8 cellular contexts compared by ENCODE assay signal in the genomic region with DNA sequence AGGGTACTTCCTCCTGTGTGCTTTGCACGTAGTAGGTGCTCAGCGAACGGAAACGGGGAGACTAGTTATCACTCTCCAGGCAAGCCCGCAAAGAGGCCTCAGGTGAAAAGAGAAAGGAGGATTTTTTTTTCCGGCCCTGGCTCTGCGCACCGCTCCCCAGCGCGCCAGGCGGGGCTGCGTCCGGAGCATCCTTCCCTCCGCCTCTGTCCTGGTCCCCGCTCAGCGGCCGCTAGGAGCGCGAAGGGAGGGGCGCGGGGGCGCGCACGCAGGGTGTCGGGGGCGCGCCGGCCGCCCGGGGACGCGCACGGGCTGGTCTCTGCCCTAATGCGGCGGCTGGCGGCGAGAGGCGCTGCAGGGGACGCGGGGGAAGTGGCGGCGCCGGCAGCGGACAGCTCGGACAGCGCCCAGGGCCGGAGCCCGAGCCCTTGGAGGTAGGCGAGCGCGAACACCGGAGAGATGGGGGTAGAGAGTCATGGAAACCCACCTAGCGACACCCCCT. TPM values are rescaled to one million over a fixed set of nuclear protein-coding genes. Genes with fewer than 3 reads are reported as not detected.
DNase-seq lines count a peak whose midpoint lies in the region; ATAC-seq and TF ChIP-seq lines count a peak whose summit lies in the region.

No MANE protein-coding gene starts in this region.

- H3K36me3 ChIP-seq in cardiac muscle cell (no peaks in the 10 kb centered on the region), osteoblast (ENCODE audit: insufficient read depth, low read length) (no peaks in the 10 kb centered on the region), urinary bladder (ENCODE audit: insufficient read depth) (no peaks in the 10 kb centered on the region)

- in situ Hi-C loops in GM13976 (cut with MboI; ENCODE audit: low sequenced_read_pairs, unreplicated experiment) = no loop called here

- H3K79me2 ChIP-seq in osteoblast (ENCODE audit: insufficient read depth, low read length) = peaks cover 37% of the 10 kb centered on the region

- no peak overlapping the region for H3K4me3 ChIP-seq in cardiac muscle cell
- H3K4me3 ChIP-seq in osteoblast (ENCODE audit: insufficient read depth, low read length) = peak overlapping the region; percentile 74
- peak overlapping the region; percentile 42 for H3K4me3 ChIP-seq in urinary bladder (ENCODE audit: low read depth, low read length)

- H3K9me3 ChIP-seq in cardiac muscle cell (ENCODE audit: low read depth) (no peaks in the 10 kb centered on the region), osteoblast (ENCODE audit: low read depth, low read length) (no peaks in the 10 kb centered on the region)

- no peaks in the 10 kb centered on the region for H3K4me1 ChIP-seq in cardiac muscle cell (ENCODE audit: low read depth)
- peaks cover 21% of the 10 kb centered on the region for H3K4me1 ChIP-seq in osteoblast (ENCODE audit: insufficient read depth, low read length)
- H3K4me1 ChIP-seq in urinary bladder (ENCODE audit: insufficient read depth) = peaks cover 1% of the 10 kb centered on the region

- peaks cover 28% of the 10 kb centered on the region for H4K20me1 ChIP-seq in osteoblast (ENCODE audit: insufficient read depth, low read length)

- DNase-seq in GM13976 (ENCODE audit: low spot score) (peak; percentile 46), NCI-H2227 (lab: John Stamatoyannopoulos, UW; ENCODE audit: unreplicated experiment) (peak; percentile 93), cardiac muscle cell (ENCODE audit: low read depth in 1 of 2, low spot score in 1 of 2) (peak; percentile 49 to 88), osteoblast (ENCODE audit: insufficient read length, low spot score, missing footprints) (peak; percentile 98), SIG-M5 (lab: John Stamatoyannopoulos, UW) (no peak)
- peak; percentile 33 for DNase-seq in activated naive CD4-positive, alpha-beta T cell treated with Interleukin-2 at 50 U/mL for 16 hours

- no peak overlapping the region for H3K27ac ChIP-seq in cardiac muscle cell
- no peak overlapping the region for H3K27ac ChIP-seq in osteoblast (ENCODE audit: low read depth, low read length)
- H3K27ac ChIP-seq in urinary bladder (ENCODE audit: low read depth) = no peak overlapping the region

- no peak for TF ChIP-seq CTCF in GM13976 (IDR thresholded peaks at IDR 0.05; ENCODE audit: borderline replicate concordance, control extremely low read depth, extremely low read depth, insufficient read depth, missing control alignments)
- no peak for TF ChIP-seq CTCF in cardiac muscle cell (IDR thresholded peaks at IDR 0.05; ENCODE audit: low read depth, low read length)
- TF ChIP-seq CTCF in osteoblast (IDR thresholded peaks at IDR 0.05; ENCODE audit: extremely low read depth, low read depth, low read length) = no peak

- peak overlapping the region; percentile 88 for H3K4me2 ChIP-seq in osteoblast (ENCODE audit: insufficient read depth, low read length)

- under 1% methylated on average over 53 of the region's 53 CpGs for WGBS in urinary bladder

- no peak for ATAC-seq in HG03457 (IDR thresholded peaks at IDR 0.05; ENCODE audit: unreplicated experiment)

- H2AFZ ChIP-seq in osteoblast (ENCODE audit: low read length) = peak overlapping the region; percentile 57

- H3K27me3 ChIP-seq in cardiac muscle cell = peaks cover 66% of the 10 kb centered on the region
- peaks cover 9% of the 10 kb centered on the region for H3K27me3 ChIP-seq in osteoblast (ENCODE audit: insufficient read depth, low read length)

RNA-seq across cellular contexts. Expression of a gene that starts 42.3 kb away (rescaled TPM):
- total RNA-seq in cardiac muscle cell = 0.07 and 0.63 TPM in 2 replicates
- not detected in 2 replicates for polyA plus RNA-seq in cardiac muscle cell
- 28.6 and 36.9 TPM in 2 replicates for total RNA-seq in osteoblast
- 21.8 TPM for total RNA-seq in urinary bladder
- polyA plus RNA-seq in urinary bladder = 9.5 TPM

Comparison
In these comparisons a context has a peak if more than half of its experiments do, and no peak if none do; other contexts are left out.
1. RNA of a gene that starts 42.3 kb away (total RNA-seq): 28.6 to 36.9 TPM in osteoblast and 21.8 TPM in urinary bladder (single experiment); 0.07 to 0.63 TPM in cardiac muscle cell; every median in the first group is over 10 times any median in the second.